In genomic region chr13:45490068-45490467, GRCh38 we compare ENCODE assay signal across 10 cellular contexts. TPM values are rescaled to one million over a fixed set of nuclear protein-coding genes. Genes with fewer than 3 reads are reported as not detected.
DNase-seq lines count a peak whose midpoint lies in the region; ATAC-seq, FAIRE-seq and TF ChIP-seq lines count a peak whose summit lies in the region.
"Had no signal": no experiment of that assay in that cellular context is flagged by ENCODE, and none has a peak within 500 bp of the region (broad histone marks: within the 10 kb centered on the region; RNA-seq: fewer than 3 reads in every experiment).

No MANE protein-coding gene starts in this region.

- TF ChIP-seq CTCF in A673 (conservative IDR thresholded peaks at IDR 0.05; ENCODE audit: low read depth, low read length) (no peak; the same call in 1 of the 2 replicates), GM06990 (IDR thresholded peaks at IDR 0.05; ENCODE audit: insufficient read depth, low read length, poor library complexity, severe bottlenecking) (peak; percentile 43), OCI-LY1 (IDR thresholded peaks at IDR 0.05; ENCODE audit: low read length) (peak; percentile 54), epithelial cell of proximal tubule (conservative IDR thresholded peaks at IDR 0.05; ENCODE audit: low read depth, low read length) (peak; percentile 46)

- TF ChIP-seq POLR2A in H54 (IDR thresholded peaks at IDR 0.05; ENCODE audit: low read depth, low read length), result no peak

- H3K9me3 ChIP-seq in A673 (ENCODE audit: low read depth, low read length, poor library complexity, severe bottlenecking) (no peaks in the 10 kb centered on the region), OCI-LY1 (ENCODE audit: low read length) (no peaks in the 10 kb centered on the region)

- FAIRE-seq in H54 (lab: Jason Lieb, UNC), result no peak

- no peaks in the 10 kb centered on the region for H3K79me2 ChIP-seq in OCI-LY1 (ENCODE audit: insufficient read depth, low read length)

- H3K4me3 ChIP-seq in A673 (ENCODE audit: low read depth, low read length, poor library complexity, severe bottlenecking) (no peak overlapping the region), GM06990 (replicated peaks; ENCODE audit: low read depth, low read length) (no peak overlapping the region), OCI-LY1 (ENCODE audit: low read depth, low read length, poor library complexity, severe bottlenecking) (no peak overlapping the region), epithelial cell of proximal tubule (ENCODE audit: low read depth, low read length) (no peak overlapping the region)

- no peaks in the 10 kb centered on the region for H4K20me1 ChIP-seq in OCI-LY1 (ENCODE audit: insufficient read depth, low read length)

- no peak for ATAC-seq in HG03378 (IDR thresholded peaks at IDR 0.05; ENCODE audit: unreplicated experiment)

- H3K27me3 ChIP-seq in A673 (replicated peaks; ENCODE audit: insufficient read depth, low read depth, low read length, poor library complexity) (no peaks in the 10 kb centered on the region), GM06990 (replicated peaks; ENCODE audit: control insufficient read depth, insufficient read depth, low read length) (no peaks in the 10 kb centered on the region), OCI-LY1 (ENCODE audit: insufficient read depth, low read length) (no peaks in the 10 kb centered on the region)

- H3K4me1 ChIP-seq in A673 (ENCODE audit: insufficient read depth, low read length, poor library complexity, severe bottlenecking) (peaks cover 7% of the 10 kb centered on the region), OCI-LY1 (ENCODE audit: insufficient read depth, low read length, severe bottlenecking) (no peaks in the 10 kb centered on the region)

- no peaks in the 10 kb centered on the region for H3F3A ChIP-seq in OCI-LY1 (ENCODE audit: insufficient read depth, low read length)

- POLR2A ChIA-PET in A673 (lab: Charles Lee; ENCODE audit: low non-redundant PET), result interaction anchor here (0.6 kb wide), 1 partner anchor 14 kb away, joined by 8 read pairs; no protein-coding TSS in a partner anchor

- no TSS peak for BruUV-seq in A673 (replicated peaks; lab: Mats Ljungman, UMichigan)

- no peaks in the 10 kb centered on the region for H3K9me2 ChIP-seq in OCI-LY1 (ENCODE audit: low read depth, low read length)

- CTCF ChIA-PET in A673 (lab: Charles Lee), result no interaction called here

- H3K9ac ChIP-seq in OCI-LY1 (ENCODE audit: low read length), result no peak overlapping the region

- H2AFZ ChIP-seq in OCI-LY1 (ENCODE audit: low read length), result no peak overlapping the region

- no peak overlapping the region for H3K27ac ChIP-seq in A673 (ENCODE audit: low read depth, low read length, poor library complexity, severe bottlenecking)
- H3K27ac ChIP-seq in OCI-LY1 (ENCODE audit: low read depth, low read length, poor library complexity, severe bottlenecking), result no peak overlapping the region

- DNase-seq in A673 (ENCODE audit: low spot score) (peak; percentile 6), GM06990 (ENCODE audit: extremely low read depth, insufficient read length) (no peak), epithelial cell of proximal tubule (ENCODE audit: low read depth) (no peak), epidermal melanocyte (ENCODE audit: insufficient read length, low spot score) (no peak), AG08395 (ENCODE audit: low spot score) (no peak), H54 (ENCODE audit: insufficient read length, low spot score) (no peak)
- DNase-seq: mesenchymal stem cell, NCI-H2171 treated with DMSO at 0.1 percent for 48 hours had no signal

- peaks cover 43% of the 10 kb centered on the region for H3K36me3 ChIP-seq in A673 (ENCODE audit: insufficient read depth, low read length, poor library complexity, severe bottlenecking)
- peaks cover 6% of the 10 kb centered on the region for H3K36me3 ChIP-seq in GM06990 (ENCODE audit: control insufficient read depth, insufficient read depth, low read length)
- peaks cover 41% of the 10 kb centered on the region for H3K36me3 ChIP-seq in OCI-LY1 (ENCODE audit: insufficient read depth, low read length)

- H3K4me2 ChIP-seq in OCI-LY1 (ENCODE audit: low read length), result no peak overlapping the region

- intact Hi-C loops in A673 (cut with micrococcal nuclease; ENCODE audit: unreplicated experiment), result no loop called here

RNA-seq across cellular contexts. Expression of gene COG3, which starts 25.3 kb away (rescaled TPM):
- total RNA-seq in A673 (2021) (20.3 and 24.3 TPM in 2 replicates), epithelial cell of proximal tubule (13.3 and 15.6 TPM in 2 replicates)
